1 cellular context compared by ENCODE assay signal in genomic region chr9:34611811-34612787, GRCh38.
TF ChIP-seq lines count a peak whose summit lies in the region.

A gene with protein sequence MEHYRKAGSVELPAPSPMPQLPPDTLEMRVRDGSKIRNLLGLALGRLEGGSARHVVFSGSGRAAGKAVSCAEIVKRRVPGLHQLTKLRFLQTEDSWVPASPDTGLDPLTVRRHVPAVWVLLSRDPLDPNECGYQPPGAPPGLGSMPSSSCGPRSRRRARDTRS (minus strand): TSS chr9:34612097. CDS start chr9:34611296, 801 bp downstream.

TF ChIP-seq in HepG2, 621 proteins besides CTCF, POLR2A, EP300 and RAD21 (continued from another document and continues in another):
- TF ChIP-seq ZNF781 (CRISPR knock-in tag; IDR thresholded peaks at IDR 0.05; ENCODE audit: borderline replicate concordance, not compliant biosample characterization) (no peak), FOSL2 (CRISPR knock-in tag; IDR thresholded peaks at IDR 0.05) (peak; percentile 30; the same call in 1 of the 2 replicates), ZNF512 (CRISPR knock-in tag; IDR thresholded peaks at IDR 0.05) (peak; percentile 46; the same call in 1 of the 2 replicates), ZNF572 (CRISPR knock-in tag; IDR thresholded peaks at IDR 0.05) (0 out of 2 replicates have a peak, but pooled peaks have one; percentile 26), RFX3 (CRISPR knock-in tag; IDR thresholded peaks at IDR 0.05) (no peak), ZSCAN31 (CRISPR knock-in tag; IDR thresholded peaks at IDR 0.05; ENCODE audit: low read depth) (peak; percentile 89), IRF9 (CRISPR knock-in tag; IDR thresholded peaks at IDR 0.05; ENCODE audit: borderline replicate concordance) (peak; percentile 53; the same call in 1 of the 2 replicates), ZFP90 (CRISPR knock-in tag; IDR thresholded peaks at IDR 0.05; ENCODE audit: borderline replicate concordance) (no peak), ZNF776 (CRISPR knock-in tag; IDR thresholded peaks at IDR 0.05) (0 out of 2 replicates have a peak, but pooled peaks have one; percentile 52), HMGA1 (CRISPR knock-in tag; conservative IDR thresholded peaks at IDR 0.05) (no peak), ZNF788 (CRISPR knock-in tag; IDR thresholded peaks at IDR 0.05; ENCODE audit: borderline replicate concordance) (no peak), ZNF770 (CRISPR knock-in tag; IDR thresholded peaks at IDR 0.05) (peak; percentile 63), TARDBP (CRISPR knock-in tag; IDR thresholded peaks at IDR 0.05) (peak; percentile 26; the same call in 1 of the 2 replicates), ARNTL (CRISPR knock-in tag; IDR thresholded peaks at IDR 0.05) (no peak), ZBTB7A (CRISPR knock-in tag; IDR thresholded peaks at IDR 0.05) (0 out of 2 replicates have a peak, but pooled peaks have one; percentile 17), ZNF451 (CRISPR knock-in tag; IDR thresholded peaks at IDR 0.05) (peak; percentile 17; the same call in 1 of the 2 replicates), RELA (CRISPR knock-in tag; IDR thresholded peaks at IDR 0.05) (0 out of 2 replicates have a peak, but pooled peaks have one; percentile 49), ZMYM2 (CRISPR knock-in tag; IDR thresholded peaks at IDR 0.05) (0 out of 2 replicates have a peak, but pooled peaks have one; percentile 14), ZNF614 (CRISPR knock-in tag; IDR thresholded peaks at IDR 0.05; ENCODE audit: borderline replicate concordance) (0 out of 2 replicates have a peak, but pooled peaks have one; percentile 17), ZSCAN22 (CRISPR knock-in tag; IDR thresholded peaks at IDR 0.05) (peak; percentile 43; the same call in 1 of the 2 replicates), ERF (CRISPR knock-in tag; IDR thresholded peaks at IDR 0.05) (peak; percentile 60), MYC (CRISPR knock-in tag; IDR thresholded peaks at IDR 0.05; ENCODE audit: borderline replicate concordance) (peak; percentile 63; the same call in 1 of the 2 replicates), HCFC1 (IDR thresholded peaks at IDR 0.05; ENCODE audit: low read depth, low read length) (no peak), ZSCAN12 (CRISPR knock-in tag; IDR thresholded peaks at IDR 0.05) (no peak), MEIS2 (CRISPR knock-in tag; IDR thresholded peaks at IDR 0.05) (0 out of 2 replicates have a peak, but pooled peaks have one; percentile 21), ZNF446 (CRISPR knock-in tag; IDR thresholded peaks at IDR 0.05) (0 out of 2 replicates have a peak, but pooled peaks have one; percentile 29), SAP130 (CRISPR knock-in tag; IDR thresholded peaks at IDR 0.05; ENCODE audit: low read depth) (peak; percentile 84), TSC22D2 (CRISPR knock-in tag; IDR thresholded peaks at IDR 0.05; ENCODE audit: borderline replicate concordance) (no peak; the same call in 1 of the 2 replicates)
- TF ChIP-seq, protein P1, sequence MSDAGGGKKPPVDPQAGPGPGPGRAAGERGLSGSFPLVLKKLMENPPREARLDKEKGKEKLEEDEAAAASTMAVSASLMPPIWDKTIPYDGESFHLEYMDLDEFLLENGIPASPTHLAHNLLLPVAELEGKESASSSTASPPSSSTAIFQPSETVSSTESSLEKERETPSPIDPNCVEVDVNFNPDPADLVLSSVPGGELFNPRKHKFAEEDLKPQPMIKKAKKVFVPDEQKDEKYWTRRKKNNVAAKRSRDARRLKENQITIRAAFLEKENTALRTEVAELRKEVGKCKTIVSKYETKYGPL (CRISPR knock-in tag; IDR thresholded peaks at IDR 0.05) = no peak
- TF ChIP-seq, protein P2, sequence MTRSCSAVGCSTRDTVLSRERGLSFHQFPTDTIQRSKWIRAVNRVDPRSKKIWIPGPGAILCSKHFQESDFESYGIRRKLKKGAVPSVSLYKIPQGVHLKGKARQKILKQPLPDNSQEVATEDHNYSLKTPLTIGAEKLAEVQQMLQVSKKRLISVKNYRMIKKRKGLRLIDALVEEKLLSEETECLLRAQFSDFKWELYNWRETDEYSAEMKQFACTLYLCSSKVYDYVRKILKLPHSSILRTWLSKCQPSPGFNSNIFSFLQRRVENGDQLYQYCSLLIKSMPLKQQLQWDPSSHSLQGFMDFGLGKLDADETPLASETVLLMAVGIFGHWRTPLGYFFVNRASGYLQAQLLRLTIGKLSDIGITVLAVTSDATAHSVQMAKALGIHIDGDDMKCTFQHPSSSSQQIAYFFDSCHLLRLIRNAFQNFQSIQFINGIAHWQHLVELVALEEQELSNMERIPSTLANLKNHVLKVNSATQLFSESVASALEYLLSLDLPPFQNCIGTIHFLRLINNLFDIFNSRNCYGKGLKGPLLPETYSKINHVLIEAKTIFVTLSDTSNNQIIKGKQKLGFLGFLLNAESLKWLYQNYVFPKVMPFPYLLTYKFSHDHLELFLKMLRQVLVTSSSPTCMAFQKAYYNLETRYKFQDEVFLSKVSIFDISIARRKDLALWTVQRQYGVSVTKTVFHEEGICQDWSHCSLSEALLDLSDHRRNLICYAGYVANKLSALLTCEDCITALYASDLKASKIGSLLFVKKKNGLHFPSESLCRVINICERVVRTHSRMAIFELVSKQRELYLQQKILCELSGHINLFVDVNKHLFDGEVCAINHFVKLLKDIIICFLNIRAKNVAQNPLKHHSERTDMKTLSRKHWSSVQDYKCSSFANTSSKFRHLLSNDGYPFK (CRISPR knock-in tag; IDR thresholded peaks at IDR 0.05; ENCODE audit: borderline replicate concordance) = 0 out of 2 replicates have a peak, but pooled peaks have one; percentile 52
- TF ChIP-seq, protein P3, sequence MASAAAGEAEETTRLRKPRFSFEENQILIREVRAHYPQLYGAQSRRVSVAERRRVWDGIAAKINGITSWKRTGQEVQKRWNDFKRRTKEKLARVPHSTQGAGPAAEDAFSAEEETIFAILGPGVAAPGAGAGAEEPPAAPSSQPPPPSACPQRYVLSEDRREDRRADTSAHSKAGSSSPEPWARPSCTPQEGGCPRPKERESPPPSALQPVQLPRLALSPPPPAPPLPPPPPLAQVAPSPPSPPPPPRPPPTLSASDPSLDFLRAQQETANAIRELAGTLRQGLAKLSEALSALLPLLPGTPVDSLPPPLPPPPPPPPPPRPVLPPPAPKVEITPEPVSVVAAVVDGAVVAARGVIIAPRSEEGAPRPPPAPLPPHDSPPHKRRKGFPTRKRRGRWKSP (CRISPR knock-in tag; IDR thresholded peaks at IDR 0.05) = peak; percentile 48; the same call in 1 of the 2 replicates
- TF ChIP-seq, protein P4, sequence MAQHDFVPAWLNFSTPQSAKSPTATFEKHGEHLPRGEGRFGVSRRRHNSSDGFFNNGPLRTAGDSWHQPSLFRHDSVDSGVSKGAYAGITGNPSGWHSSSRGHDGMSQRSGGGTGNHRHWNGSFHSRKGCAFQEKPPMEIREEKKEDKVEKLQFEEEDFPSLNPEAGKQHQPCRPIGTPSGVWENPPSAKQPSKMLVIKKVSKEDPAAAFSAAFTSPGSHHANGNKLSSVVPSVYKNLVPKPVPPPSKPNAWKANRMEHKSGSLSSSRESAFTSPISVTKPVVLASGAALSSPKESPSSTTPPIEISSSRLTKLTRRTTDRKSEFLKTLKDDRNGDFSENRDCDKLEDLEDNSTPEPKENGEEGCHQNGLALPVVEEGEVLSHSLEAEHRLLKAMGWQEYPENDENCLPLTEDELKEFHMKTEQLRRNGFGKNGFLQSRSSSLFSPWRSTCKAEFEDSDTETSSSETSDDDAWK (CRISPR knock-in tag; IDR thresholded peaks at IDR 0.05) = no peak
- TF ChIP-seq, protein P5, sequence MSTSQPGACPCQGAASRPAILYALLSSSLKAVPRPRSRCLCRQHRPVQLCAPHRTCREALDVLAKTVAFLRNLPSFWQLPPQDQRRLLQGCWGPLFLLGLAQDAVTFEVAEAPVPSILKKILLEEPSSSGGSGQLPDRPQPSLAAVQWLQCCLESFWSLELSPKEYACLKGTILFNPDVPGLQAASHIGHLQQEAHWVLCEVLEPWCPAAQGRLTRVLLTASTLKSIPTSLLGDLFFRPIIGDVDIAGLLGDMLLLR (CRISPR knock-in tag; IDR thresholded peaks at IDR 0.05) = no peak
- TF ChIP-seq, protein P6, sequence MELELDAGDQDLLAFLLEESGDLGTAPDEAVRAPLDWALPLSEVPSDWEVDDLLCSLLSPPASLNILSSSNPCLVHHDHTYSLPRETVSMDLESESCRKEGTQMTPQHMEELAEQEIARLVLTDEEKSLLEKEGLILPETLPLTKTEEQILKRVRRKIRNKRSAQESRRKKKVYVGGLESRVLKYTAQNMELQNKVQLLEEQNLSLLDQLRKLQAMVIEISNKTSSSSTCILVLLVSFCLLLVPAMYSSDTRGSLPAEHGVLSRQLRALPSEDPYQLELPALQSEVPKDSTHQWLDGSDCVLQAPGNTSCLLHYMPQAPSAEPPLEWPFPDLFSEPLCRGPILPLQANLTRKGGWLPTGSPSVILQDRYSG (CRISPR knock-in tag; IDR thresholded peaks at IDR 0.05) = peak; percentile 44; the same call in 1 of the 2 replicates
- TF ChIP-seq, protein P7, sequence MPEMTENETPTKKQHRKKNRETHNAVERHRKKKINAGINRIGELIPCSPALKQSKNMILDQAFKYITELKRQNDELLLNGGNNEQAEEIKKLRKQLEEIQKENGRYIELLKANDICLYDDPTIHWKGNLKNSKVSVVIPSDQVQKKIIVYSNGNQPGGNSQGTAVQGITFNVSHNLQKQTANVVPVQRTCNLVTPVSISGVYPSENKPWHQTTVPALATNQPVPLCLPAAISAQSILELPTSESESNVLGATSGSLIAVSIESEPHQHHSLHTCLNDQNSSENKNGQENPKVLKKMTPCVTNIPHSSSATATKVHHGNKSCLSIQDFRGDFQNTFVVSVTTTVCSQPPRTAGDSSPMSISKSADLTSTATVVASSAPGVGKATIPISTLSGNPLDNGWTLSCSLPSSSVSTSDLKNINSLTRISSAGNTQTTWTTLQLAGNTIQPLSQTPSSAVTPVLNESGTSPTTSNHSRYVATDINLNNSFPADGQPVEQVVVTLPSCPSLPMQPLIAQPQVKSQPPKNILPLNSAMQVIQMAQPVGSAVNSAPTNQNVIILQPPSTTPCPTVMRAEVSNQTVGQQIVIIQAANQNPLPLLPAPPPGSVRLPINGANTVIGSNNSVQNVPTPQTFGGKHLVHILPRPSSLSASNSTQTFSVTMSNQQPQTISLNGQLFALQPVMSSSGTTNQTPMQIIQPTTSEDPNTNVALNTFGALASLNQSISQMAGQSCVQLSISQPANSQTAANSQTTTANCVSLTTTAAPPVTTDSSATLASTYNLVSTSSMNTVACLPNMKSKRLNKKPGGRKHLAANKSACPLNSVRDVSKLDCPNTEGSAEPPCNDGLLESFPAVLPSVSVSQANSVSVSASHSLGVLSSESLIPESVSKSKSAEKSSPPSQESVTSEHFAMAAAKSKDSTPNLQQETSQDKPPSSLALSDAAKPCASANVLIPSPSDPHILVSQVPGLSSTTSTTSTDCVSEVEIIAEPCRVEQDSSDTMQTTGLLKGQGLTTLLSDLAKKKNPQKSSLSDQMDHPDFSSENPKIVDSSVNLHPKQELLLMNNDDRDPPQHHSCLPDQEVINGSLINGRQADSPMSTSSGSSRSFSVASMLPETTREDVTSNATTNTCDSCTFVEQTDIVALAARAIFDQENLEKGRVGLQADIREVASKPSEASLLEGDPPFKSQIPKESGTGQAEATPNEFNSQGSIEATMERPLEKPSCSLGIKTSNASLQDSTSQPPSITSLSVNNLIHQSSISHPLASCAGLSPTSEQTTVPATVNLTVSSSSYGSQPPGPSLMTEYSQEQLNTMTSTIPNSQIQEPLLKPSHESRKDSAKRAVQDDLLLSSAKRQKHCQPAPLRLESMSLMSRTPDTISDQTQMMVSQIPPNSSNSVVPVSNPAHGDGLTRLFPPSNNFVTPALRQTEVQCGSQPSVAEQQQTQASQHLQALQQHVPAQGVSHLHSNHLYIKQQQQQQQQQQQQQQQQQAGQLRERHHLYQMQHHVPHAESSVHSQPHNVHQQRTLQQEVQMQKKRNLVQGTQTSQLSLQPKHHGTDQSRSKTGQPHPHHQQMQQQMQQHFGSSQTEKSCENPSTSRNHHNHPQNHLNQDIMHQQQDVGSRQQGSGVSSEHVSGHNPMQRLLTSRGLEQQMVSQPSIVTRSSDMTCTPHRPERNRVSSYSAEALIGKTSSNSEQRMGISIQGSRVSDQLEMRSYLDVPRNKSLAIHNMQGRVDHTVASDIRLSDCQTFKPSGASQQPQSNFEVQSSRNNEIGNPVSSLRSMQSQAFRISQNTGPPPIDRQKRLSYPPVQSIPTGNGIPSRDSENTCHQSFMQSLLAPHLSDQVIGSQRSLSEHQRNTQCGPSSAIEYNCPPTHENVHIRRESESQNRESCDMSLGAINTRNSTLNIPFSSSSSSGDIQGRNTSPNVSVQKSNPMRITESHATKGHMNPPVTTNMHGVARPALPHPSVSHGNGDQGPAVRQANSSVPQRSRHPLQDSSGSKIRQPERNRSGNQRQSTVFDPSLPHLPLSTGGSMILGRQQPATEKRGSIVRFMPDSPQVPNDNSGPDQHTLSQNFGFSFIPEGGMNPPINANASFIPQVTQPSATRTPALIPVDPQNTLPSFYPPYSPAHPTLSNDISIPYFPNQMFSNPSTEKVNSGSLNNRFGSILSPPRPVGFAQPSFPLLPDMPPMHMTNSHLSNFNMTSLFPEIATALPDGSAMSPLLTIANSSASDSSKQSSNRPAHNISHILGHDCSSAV (CRISPR knock-in tag; IDR thresholded peaks at IDR 0.05; ENCODE audit: borderline replicate concordance) = no peak
